16 cellular contexts compared by ENCODE assay signal in the genomic region with DNA sequence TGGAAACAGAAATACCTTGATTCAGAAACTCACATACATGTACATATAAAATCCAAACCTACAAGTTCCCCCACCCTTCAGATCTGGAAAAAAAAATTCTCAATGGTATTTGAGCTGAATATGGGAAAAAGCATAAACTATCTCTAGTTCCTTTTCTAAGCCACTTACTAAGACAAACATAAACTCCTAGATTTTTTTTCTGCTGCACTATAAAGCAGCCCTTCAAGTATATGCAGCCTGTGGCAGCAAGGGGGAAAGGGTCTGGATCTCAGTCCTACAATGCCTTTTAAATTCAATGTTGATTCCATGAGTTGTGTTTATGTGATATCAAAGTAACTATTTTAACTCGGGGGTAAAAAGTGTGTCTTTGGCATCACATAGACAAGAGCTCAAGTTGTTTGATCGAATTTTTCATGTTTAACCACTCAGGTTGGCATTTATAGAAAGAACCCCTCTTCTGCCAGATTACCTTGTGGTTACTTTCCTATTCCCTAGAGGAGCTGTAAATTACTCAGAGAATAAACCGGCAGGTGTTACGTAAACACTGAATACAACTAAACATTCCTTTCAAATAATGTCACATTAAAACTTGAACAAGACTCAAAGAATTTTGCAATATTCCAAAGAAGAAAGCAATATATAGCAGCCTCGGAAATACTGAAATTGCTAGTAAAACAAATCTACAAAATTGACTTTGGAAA.
A peak's percentile ranks its signal among the peaks of the same experiment; 100 is the strongest.
DNase-seq lines count a peak whose midpoint lies in the region; ATAC-seq and TF ChIP-seq lines count a peak whose summit lies in the region.
"Had no signal": no experiment of that assay in that cellular context is flagged by ENCODE, and none has a peak within 500 bp of the region (broad histone marks: within the 10 kb centered on the region; RNA-seq: fewer than 3 reads in every experiment).

No MANE protein-coding gene starts in this region.

- TF ChIP-seq CTCF in choroid plexus epithelial cell (conservative IDR thresholded peaks at IDR 0.05; ENCODE audit: low read depth, low read length): peak; percentile 1
- no peak for TF ChIP-seq CTCF in omental fat pad (IDR thresholded peaks at IDR 0.05)

- ATAC-seq in omental fat pad (ENCODE audit: low FRiP score): peak; percentile 77
- ATAC-seq in left colon: no peak
- no peak for ATAC-seq in GM19467 (IDR thresholded peaks at IDR 0.05; ENCODE audit: unreplicated experiment)
- ATAC-seq: activated T-cell treated with anti-CD3 and anti-CD28 coated beads, Interleukin-2, amount 50 U/mL, for 4 hours; effector memory CD8-positive, alpha-beta T cell had no signal

- intact Hi-C loops in left colon (cut with DNase I, micrococcal nuclease): no loop called here
- intact Hi-C loops in cardiac septum (cut with DNase I): no loop called here

- DNase-seq in ELR (ENCODE audit: low read depth): peak; percentile 84
- DNase-seq in M059J (ENCODE audit: low read depth): peak; percentile 79
- DNase-seq in choroid plexus epithelial cell (ENCODE audit: low read depth): peak; percentile 83
- no peak for DNase-seq in omental fat pad (ENCODE audit: low spot score)
- no peak for DNase-seq in activated naive CD4-positive, alpha-beta T cell treated with anti-CD3 and anti-CD28 coated beads, Interleukin-2, amount 50 U/mL, for 16 hours
- DNase-seq in left colon: no peak
- no peak for DNase-seq in cardiac septum (ENCODE audit: low spot score)
- DNase-seq: activated CD4-positive, CD25-positive, alpha-beta regulatory T cell; activated T-cell treated with anti-CD3 and anti-CD28 coated beads, Interleukin-2, amount 50 U/mL, for 4 hours; effector memory CD8-positive, alpha-beta T cell; H9; hypothalamus; NCI-H1694 treated with DMSO at 0.1 percent for 48 hours; stimulated activated CD4-positive, alpha-beta T cell treated with anti-CD3 and anti-CD28 coated beads, Interleukin-12 subunit alpha, Interleukin-12 subunit beta, amount 100 ng/mL, for 4 hours; tibial artery had no signal

- no peak overlapping the region for H3K4me3 ChIP-seq in choroid plexus epithelial cell (ENCODE audit: low read depth, low read length)
- H3K4me3 ChIP-seq: tibial artery had no signal

Comparison
In these comparisons a context has a peak if more than half of its experiments do, and no peak if none do; other contexts are left out.
1. DNase-seq: peak in ELR (single experiment), M059J (single experiment) and choroid plexus epithelial cell (single experiment); none in omental fat pad (single experiment), activated naive CD4-positive, alpha-beta T cell treated with anti-CD3 and anti-CD28 coated beads, Interleukin-2, amount 50 U/mL, for 16 hours (single experiment), left colon (0 of 2) and cardiac septum (single experiment).